17 cellular contexts compared by ENCODE assay signal in the genomic region with DNA sequence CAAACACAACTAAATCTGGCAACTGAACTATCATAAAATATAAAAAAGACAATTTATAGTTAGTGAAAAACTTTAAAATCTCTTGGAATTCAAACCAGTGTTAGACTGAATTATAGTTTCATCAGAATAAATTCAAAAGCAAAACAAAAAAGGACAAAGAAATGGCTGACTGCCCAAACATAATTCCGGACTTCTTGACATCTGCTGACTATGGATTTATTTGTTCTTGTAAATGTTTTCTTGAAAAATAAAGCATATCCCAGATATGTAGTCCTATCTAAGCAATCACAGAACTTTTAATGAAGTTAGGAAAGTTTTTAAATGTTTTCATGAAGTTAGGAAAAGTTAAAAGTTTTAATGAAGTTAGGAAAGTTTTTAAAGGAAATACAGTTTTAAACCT. TPM values are rescaled to one million over a fixed set of nuclear protein-coding genes. Genes with fewer than 3 reads are reported as not detected.
DNase-seq lines count a peak whose midpoint lies in the region; FAIRE-seq and TF ChIP-seq lines count a peak whose summit lies in the region.
"Had no signal": no experiment of that assay in that cellular context is flagged by ENCODE, and none has a peak within 500 bp of the region (broad histone marks: within the 10 kb centered on the region; RNA-seq: fewer than 3 reads in every experiment).

No MANE protein-coding gene starts in this region.

- H3K9me3 ChIP-seq in MM.1S (replicated peaks; ENCODE audit: insufficient read depth, low read length), result no peaks in the 10 kb centered on the region

- no peak overlapping the region for H3K4me2 ChIP-seq in MM.1S (ENCODE audit: low read depth, low read length)

- H3K4me1 ChIP-seq in MM.1S (ENCODE audit: low read length), result no peaks in the 10 kb centered on the region

- H3K27ac Mint-ChIP-seq in mesothelial cell of epicardium, result peak overlapping the region; percentile 66
- H3K27ac Mint-ChIP-seq: CD14-positive monocyte; CD8-positive, alpha-beta T cell; H9 had no signal

- FAIRE-seq in D721Med (lab: Jason Lieb, UNC), result peak; percentile 77
- FAIRE-seq in endometrium (lab: Jason Lieb, UNC), result peak; percentile 99
- FAIRE-seq: A204.1, GM19239, HTR-8/SVneo had no signal

- peaks cover 42% of the 10 kb centered on the region for H3K4me1 Mint-ChIP-seq in mesothelial cell of epicardium
- H3K4me1 Mint-ChIP-seq: CD14-positive monocyte had no signal

- H3K36me3 Mint-ChIP-seq in mesothelial cell of epicardium, result peaks cover 3% of the 10 kb centered on the region
- H3K36me3 Mint-ChIP-seq: CD14-positive monocyte; CD8-positive, alpha-beta T cell had no signal

- H3K9me3 Mint-ChIP-seq in mesothelial cell of epicardium, result peaks cover 14% of the 10 kb centered on the region

- no peaks in the 10 kb centered on the region for H3K9me2 ChIP-seq in MM.1S (replicated peaks; ENCODE audit: insufficient read depth, low read length)

- H3K9ac ChIP-seq in MM.1S (ENCODE audit: low read length), result no peak overlapping the region

- no peak overlapping the region for H3K27ac ChIP-seq in MM.1S (ENCODE audit: low read length)

- H3K36me3 ChIP-seq in MM.1S (replicated peaks; ENCODE audit: insufficient read depth, low read length), result no peaks in the 10 kb centered on the region

- no peak overlapping the region for H3K4me3 Mint-ChIP-seq in mesothelial cell of epicardium
- H3K4me3 Mint-ChIP-seq: CD14-positive monocyte; CD8-positive, alpha-beta T cell; H9 had no signal

- H2AFZ ChIP-seq in MM.1S (ENCODE audit: low read length), result no peak overlapping the region

- no peaks in the 10 kb centered on the region for H3K79me2 ChIP-seq in MM.1S (ENCODE audit: low read length)

- no peaks in the 10 kb centered on the region for H3K27me3 Mint-ChIP-seq in mesothelial cell of epicardium (ENCODE audit: low read depth)

- no peaks in the 10 kb centered on the region for H3K27me3 ChIP-seq in MM.1S (replicated peaks; ENCODE audit: insufficient read depth, low read length)

- no peak overlapping the region for H3K4me3 ChIP-seq in LNCaP clone FGC (ENCODE audit: low read depth, low read length)
- no peak overlapping the region for H3K4me3 ChIP-seq in MM.1S (ENCODE audit: low read length)

- DNase-seq in D721Med (ENCODE audit: insufficient read length, low spot score), result no peak
- DNase-seq in LNCaP clone FGC (ENCODE audit: low read depth), result peak; percentile 21
- DNase-seq in mesothelial cell of epicardium (ENCODE audit: low spot score in 2 of 2, unreplicated experiment in 2 of 2), result no peak
- no peak for DNase-seq in MM.1S
- no peak for DNase-seq in NCI-H128 (lab: John Stamatoyannopoulos, UW; ENCODE audit: unreplicated experiment)
- DNase-seq in AML-193 (lab: John Stamatoyannopoulos, UW), result no peak
- DNase-seq: CD8-positive, alpha-beta T cell; COR-L47; DND-41; GF-D8; GOT3; H9 had no signal

- TF ChIP-seq CTCF in D721Med (IDR thresholded peaks at IDR 0.05; ENCODE audit: insufficient read depth, missing control alignments) (no peak), LNCaP clone FGC (IDR thresholded peaks at IDR 0.05; ENCODE audit: control insufficient read depth, extremely low read depth, insufficient read depth) (no peak), mesothelial cell of epicardium (IDR thresholded peaks at IDR 0.05; ENCODE audit: unreplicated experiment) (no peak), MM.1S (IDR thresholded peaks at IDR 0.05; ENCODE audit: low read length) (no peak)

- H3F3A ChIP-seq in MM.1S (ENCODE audit: insufficient read depth, low read length), result no peaks in the 10 kb centered on the region

- no peaks in the 10 kb centered on the region for H4K20me1 ChIP-seq in MM.1S (ENCODE audit: insufficient read depth, low read length)

RNA-seq across cellular contexts. Expression of gene CNTN1, which starts 45.8 kb away (rescaled TPM):
- total RNA-seq in mesothelial cell of epicardium, result 17.8 to 22.4 TPM (median 20.7 TPM) in 3 replicates
- total RNA-seq: CD8-positive, alpha-beta T cell had no signal
